In the genomic region with DNA sequence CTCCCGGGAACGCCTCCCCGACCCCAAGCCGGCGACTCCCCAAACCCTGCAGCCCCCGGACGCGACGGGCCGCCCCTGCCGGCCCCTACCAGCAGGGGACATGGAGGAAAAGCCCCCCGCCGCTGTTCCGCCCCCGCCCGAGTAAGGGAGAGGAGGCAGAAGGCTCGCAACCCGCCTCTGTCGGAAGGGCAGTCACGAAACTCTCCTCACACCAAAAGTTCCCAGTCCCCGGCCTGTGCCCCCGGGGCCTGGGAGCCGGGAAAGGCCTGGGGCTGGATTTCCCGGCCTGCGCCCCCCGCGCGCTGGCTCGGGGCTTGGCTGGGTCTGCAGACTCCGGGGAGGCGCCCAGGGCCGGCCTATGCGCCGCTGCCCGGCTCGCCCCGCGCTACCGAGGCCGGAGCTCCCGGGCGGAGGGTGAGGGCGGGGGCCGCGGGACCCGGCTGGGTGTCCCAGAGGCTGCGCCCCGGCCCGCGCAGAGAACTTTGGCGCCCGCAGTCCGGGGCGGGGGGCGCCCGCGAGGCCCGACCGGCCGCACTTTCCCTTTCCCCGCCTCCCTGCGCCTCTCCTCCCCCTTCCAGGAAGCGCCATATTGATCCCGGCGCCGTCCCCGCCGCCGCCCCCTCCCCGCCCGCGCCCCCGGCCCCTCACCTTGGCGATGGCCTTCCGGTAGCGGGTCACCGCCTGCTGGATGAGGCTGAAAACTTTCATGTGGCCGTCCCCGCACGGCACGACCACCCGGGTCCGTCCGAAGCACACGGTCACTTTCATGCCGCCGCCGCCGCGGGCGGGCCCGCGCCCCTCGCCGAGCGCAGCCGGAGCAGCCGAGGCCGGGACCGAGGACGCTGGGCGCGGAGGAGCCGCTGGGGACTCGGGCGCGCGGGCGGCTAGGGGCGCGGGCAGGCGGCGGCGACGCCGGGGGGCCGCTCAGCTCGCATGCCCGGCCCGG, we compare ENCODE assay signal across 8 cellular contexts. TPM values are rescaled to one million over a fixed set of nuclear protein-coding genes. Genes with fewer than 3 reads are reported as not detected.
DNase-seq lines count a peak whose midpoint lies in the region; ATAC-seq and TF ChIP-seq lines count a peak whose summit lies in the region.

No MANE protein-coding gene starts in this region.

- H3K27ac Mint-ChIP-seq in naive B cell, result no peak overlapping the region

- no peak for TF ChIP-seq CTCF in GM12875 (IDR thresholded peaks at IDR 0.05; ENCODE audit: borderline replicate concordance, insufficient read depth, low read depth, low read length)

- H3K4me3 Mint-ChIP-seq in naive B cell, result peak overlapping the region in 6 of 8 donors; percentile 58 to 82 (median 72)

- ATAC-seq in HG02623 (IDR thresholded peaks at IDR 0.05; ENCODE audit: unreplicated experiment), result peak; percentile 27
- ATAC-seq in esophagus mucosa, result peak; percentile 33
- no peak for ATAC-seq in naive B cell (ENCODE audit: low read depth in 2 of 2)
- no peak for ATAC-seq in HG02973 (IDR thresholded peaks at IDR 0.05; ENCODE audit: unreplicated experiment)

- DNase-seq in SK-N-MC (ENCODE audit: low read depth, low spot score) (no peak), naive B cell (no peak), H4 (ENCODE audit: low spot score) (no peak), DMS153 treated with DMSO at 0.1 percent for 48 hours (lab: John Stamatoyannopoulos, UW; ENCODE audit: unreplicated experiment) (no peak)

- peaks cover under 1 to 16% (median 14%) of the 10 kb centered on the region in 3 donors for H3K4me1 Mint-ChIP-seq in naive B cell

- peaks cover 47 to 68% (median 66%) of the 10 kb centered on the region in 3 donors for H3K27me3 Mint-ChIP-seq in naive B cell

- H3K9me3 Mint-ChIP-seq in naive B cell, result no peaks in the 10 kb centered on the region

- H3K4me3 ChIP-seq in GM12875 (ENCODE audit: low read depth, low read length), result peak overlapping the region; percentile 63
- peak overlapping the region; percentile 80 for H3K4me3 ChIP-seq in SK-N-MC

- H3K27ac ChIP-seq in SK-N-MC, result no peak overlapping the region

- peak overlapping the region; percentile 76 for H3K9ac ChIP-seq in SK-N-MC (ENCODE audit: insufficient read length)

- H3K9me3 ChIP-seq in SK-N-MC (ENCODE audit: low read depth, low read length), result no peaks in the 10 kb centered on the region

- no peaks in the 10 kb centered on the region for H3K36me3 ChIP-seq in SK-N-MC (ENCODE audit: insufficient read depth, low read length)

- H3K36me3 Mint-ChIP-seq in naive B cell, result peaks cover 0 to 3% of the 10 kb centered on the region in 2 donors

RNA-seq across cellular contexts. Expression of a gene that starts 0.6 kb away (rescaled TPM):
- 64.5 TPM for total RNA-seq in esophagus mucosa
- polyA plus RNA-seq in naive B cell (ENCODE audit: low read depth in 6 of 6), result under 1 TPM in 3 of 6 donors, not detected in 3; 0.05 to 0.36 (median 0.16) TPM
- total RNA-seq in H4 (2014; rRNA removed; shearing (Covaris generic)), result 18.3 and 19.3 TPM in 2 replicates

Comparison
In these comparisons a context has a peak if more than half of its experiments do, and no peak if none do; other contexts are left out.
1. ATAC-seq: peak in HG02623 (single experiment) and esophagus mucosa (single experiment); none in naive B cell (0 of 2) and HG02973 (single experiment).